11 cellular contexts compared by ENCODE assay signal in the genomic region with DNA sequence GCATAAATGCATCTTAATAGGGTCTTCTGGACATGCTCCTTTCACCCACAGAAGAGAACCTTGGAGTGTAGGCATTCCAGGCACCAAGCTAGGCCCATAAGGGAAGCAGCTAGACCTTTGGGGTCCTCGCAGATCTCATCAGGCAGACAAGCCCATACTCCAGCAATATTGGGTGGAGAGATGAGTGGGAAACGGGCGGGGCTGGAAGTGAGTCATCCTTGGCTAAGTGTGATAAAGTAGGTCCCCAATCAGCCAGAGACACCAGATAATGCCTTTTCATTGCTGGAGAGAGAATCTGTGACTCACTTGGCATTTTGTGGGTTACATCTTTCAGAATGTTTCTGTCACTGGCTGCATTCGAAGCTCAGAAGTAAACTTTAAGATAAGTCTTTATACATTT.
DNase-seq lines count a peak whose midpoint lies in the region; ATAC-seq and TF ChIP-seq lines count a peak whose summit lies in the region.
"Had no signal": no experiment of that assay in that cellular context is flagged by ENCODE, and none has a peak within 500 bp of the region (broad histone marks: within the 10 kb centered on the region; RNA-seq: fewer than 3 reads in every experiment).

No MANE protein-coding gene starts in this region.

- H3K9me3 Mint-ChIP-seq in natural killer cell treated with Interleukin-12 subunit alpha and Interleukin-12 subunit beta and Interleukin-15 and Interleukin-18, amount 100 ng/mL, for 72 hours, result no peaks in the 10 kb centered on the region
- H3K9me3 Mint-ChIP-seq in natural killer cell (no peaks in the 10 kb centered on the region), type B pancreatic cell (no peaks in the 10 kb centered on the region)
- H3K9me3 Mint-ChIP-seq in activated CD4-positive, alpha-beta memory T cell treated with anti-CD3 and anti-CD28 coated beads, Interleukin-2, amount 10 ng/mL, durations not matched to agents 7 days and 5 days, result no peaks in the 10 kb centered on the region
- H3K9me3 Mint-ChIP-seq: CD14-positive monocyte had no signal

- H3K27ac Mint-ChIP-seq in natural killer cell treated with Interleukin-12 subunit alpha and Interleukin-12 subunit beta and Interleukin-15 and Interleukin-18, amount 100 ng/mL, for 72 hours, result no peak overlapping the region
- H3K27ac Mint-ChIP-seq in natural killer cell (no peak overlapping the region), type B pancreatic cell (no peak overlapping the region)
- H3K27ac Mint-ChIP-seq in activated CD4-positive, alpha-beta memory T cell treated with anti-CD3 and anti-CD28 coated beads, Interleukin-2, amount 10 ng/mL, durations not matched to agents 7 days and 5 days, result peak overlapping the region; percentile 35
- H3K27ac Mint-ChIP-seq: CD14-positive monocyte had no signal

- POLR2A ChIA-PET in activated CD4-positive, alpha-beta memory T cell treated with anti-CD3 and anti-CD28 coated beads, Interleukin-2, amount 10 ng/mL, durations not matched to agents 7 days and 5 days (lab: Charles Lee), result interaction anchor here (1.1 to 1.6 kb wide), 2 partner anchors 133 to 403 kb away, joined by 3 read pairs; partner anchors contain the start of genes MBNL3 and RAP2C

- no peak overlapping the region for H3K27ac ChIP-seq in foreskin keratinocyte
- H3K27ac ChIP-seq: transverse colon had no signal

- no peaks in the 10 kb centered on the region for H3K36me3 Mint-ChIP-seq in natural killer cell treated with Interleukin-12 subunit alpha and Interleukin-12 subunit beta and Interleukin-15 and Interleukin-18, amount 100 ng/mL, for 72 hours
- H3K36me3 Mint-ChIP-seq in natural killer cell (no peaks in the 10 kb centered on the region), type B pancreatic cell (no peaks in the 10 kb centered on the region)
- H3K36me3 Mint-ChIP-seq in activated CD4-positive, alpha-beta memory T cell treated with anti-CD3 and anti-CD28 coated beads, Interleukin-2, amount 10 ng/mL, durations not matched to agents 7 days and 5 days (ENCODE audit: low read depth), result no peaks in the 10 kb centered on the region
- H3K36me3 Mint-ChIP-seq: CD14-positive monocyte had no signal

- no peaks in the 10 kb centered on the region for H3K4me1 Mint-ChIP-seq in natural killer cell treated with Interleukin-12 subunit alpha and Interleukin-12 subunit beta and Interleukin-15 and Interleukin-18, amount 100 ng/mL, for 72 hours (ENCODE audit: low read depth in 2 of 2)
- H3K4me1 Mint-ChIP-seq in natural killer cell (no peaks in the 10 kb centered on the region), type B pancreatic cell (ENCODE audit: unreplicated experiment) (no peaks in the 10 kb centered on the region)
- peaks cover 5% of the 10 kb centered on the region for H3K4me1 Mint-ChIP-seq in activated CD4-positive, alpha-beta memory T cell treated with anti-CD3 and anti-CD28 coated beads, Interleukin-2, amount 10 ng/mL, durations not matched to agents 7 days and 5 days

- no peaks in the 10 kb centered on the region for H3K27me3 ChIP-seq in foreskin keratinocyte
- H3K27me3 ChIP-seq: transverse colon had no signal

- no peak overlapping the region for H3K4me3 Mint-ChIP-seq in natural killer cell treated with Interleukin-12 subunit alpha and Interleukin-12 subunit beta and Interleukin-15 and Interleukin-18, amount 100 ng/mL, for 72 hours
- H3K4me3 Mint-ChIP-seq in natural killer cell, result no peak overlapping the region
- no peak overlapping the region for H3K4me3 Mint-ChIP-seq in activated CD4-positive, alpha-beta memory T cell treated with anti-CD3 and anti-CD28 coated beads, Interleukin-2, amount 10 ng/mL, durations not matched to agents 7 days and 5 days
- no peak overlapping the region for H3K4me3 Mint-ChIP-seq in type B pancreatic cell
- H3K4me3 Mint-ChIP-seq: CD14-positive monocyte had no signal

- H3K27me3 Mint-ChIP-seq in natural killer cell treated with Interleukin-12 subunit alpha and Interleukin-12 subunit beta and Interleukin-15 and Interleukin-18, amount 100 ng/mL, for 72 hours, result peaks cover 0 to 17% of the 10 kb centered on the region in 2 donors
- H3K27me3 Mint-ChIP-seq in natural killer cell (ENCODE audit: low read depth in 2 of 2), result peaks cover 0 to 25% of the 10 kb centered on the region in 2 donors
- H3K27me3 Mint-ChIP-seq in activated CD4-positive, alpha-beta memory T cell treated with anti-CD3 and anti-CD28 coated beads, Interleukin-2, amount 10 ng/mL, durations not matched to agents 7 days and 5 days, result no peaks in the 10 kb centered on the region
- no peaks in the 10 kb centered on the region for H3K27me3 Mint-ChIP-seq in type B pancreatic cell

- intact Hi-C loops in natural killer cell (cut with micrococcal nuclease), result no loop called here

- CTCF ChIA-PET in activated CD4-positive, alpha-beta memory T cell treated with anti-CD3 and anti-CD28 coated beads, Interleukin-2, amount 10 ng/mL, durations not matched to agents 7 days and 5 days (lab: Charles Lee), result interaction anchor here (0.6 to 2.5 kb wide), 3 partner anchors 329 to 794 kb away, joined by 4 to 8 read pairs (median 4); no protein-coding TSS in a partner anchor

- no peaks in the 10 kb centered on the region for H3K4me1 ChIP-seq in foreskin keratinocyte
- H3K4me1 ChIP-seq: transverse colon had no signal

- DNase-seq in natural killer cell treated with Interleukin-12 subunit alpha and Interleukin-12 subunit beta and Interleukin-15 and Interleukin-18, amount 100 ng/mL, for 72 hours (ENCODE audit: low spot score), result no peak
- DNase-seq in natural killer cell (no peak), foreskin keratinocyte (peak in 1 of 2 donors; percentile 26), NCI-H510A treated with DMSO at 0.1 percent for 48 hours (lab: John Stamatoyannopoulos, UW) (no peak), type B pancreatic cell (ENCODE audit: extremely low spot score, unreplicated experiment) (no peak), D341Med (ENCODE audit: low spot score) (no peak)
- DNase-seq in activated CD4-positive, alpha-beta memory T cell treated with anti-CD3 and anti-CD28 coated beads, Interleukin-2, amount 10 ng/mL, durations not matched to agents 7 days and 5 days, result peak; percentile 50
- DNase-seq: occipital lobe, transverse colon had no signal

- ATAC-seq in natural killer cell treated with Interleukin-12 subunit alpha and Interleukin-12 subunit beta and Interleukin-15 and Interleukin-18, amount 100 ng/mL, for 72 hours, result peak; percentile 72 to 90
- ATAC-seq in natural killer cell, result no peak
- ATAC-seq in foreskin keratinocyte, result peak; percentile 89
- no peak for ATAC-seq in GM21381 (IDR thresholded peaks at IDR 0.05; ENCODE audit: unreplicated experiment)

- TF ChIP-seq CTCF in natural killer cell (IDR thresholded peaks at IDR 0.05), result no peak
- no peak for TF ChIP-seq CTCF in foreskin keratinocyte (conservative IDR thresholded peaks at IDR 0.05)
- no peak for TF ChIP-seq CTCF in type B pancreatic cell (conservative IDR thresholded peaks at IDR 0.05)

Comparison
In these comparisons a context has a peak if more than half of its experiments do, and no peak if none do; other contexts are left out.
1. ATAC-seq: peak in natural killer cell treated with Interleukin-12 subunit alpha and Interleukin-12 subunit beta and Interleukin-15 and Interleukin-18, amount 100 ng/mL, for 72 hours (2 of 2) and foreskin keratinocyte (single experiment); none in natural killer cell (0 of 3) and GM21381 (single experiment).